ENCODE assay signal across 22 cellular contexts in genomic region chr7:108059526-108059925, GRCh38. TPM values are rescaled to one million over a fixed set of nuclear protein-coding genes. Genes with fewer than 3 reads are reported as not detected.
"Had no signal": no experiment of that assay in that cellular context is flagged by ENCODE, and none has a peak within 500 bp of the region (broad histone marks: within the 10 kb centered on the region; RNA-seq: fewer than 3 reads in every experiment).

No MANE protein-coding gene starts in this region.

- H3K4me1 Mint-ChIP-seq: activated CD4-positive, alpha-beta T cell treated with anti-CD3 and anti-CD28 coated beads, Interleukin-2, amount 10 ng/mL, durations not matched to agents 24 days and 14 days; memory B cell; naive thymus-derived CD4-positive, alpha-beta T cell had no signal

- DNase-seq: activated CD4-positive, alpha-beta T cell treated with anti-CD3 and anti-CD28 coated beads, Interleukin-2, amount 10 ng/mL, durations not matched to agents 24 days and 14 days; activated CD4-positive, CD25-positive, alpha-beta regulatory T cell; activated CD8-positive, alpha-beta T cell treated with anti-CD3 and anti-CD28 coated beads for 36 hours; activated naive CD4-positive, alpha-beta T cell treated with anti-CD3 and anti-CD28 coated beads, Interleukin-2, amount 50 U/mL, for 16 hours; activated T-cell treated with anti-CD3 and anti-CD28 coated beads, Interleukin-2, amount 50 U/mL, for 4 hours; effector memory CD4-positive, alpha-beta T cell; esophagus squamous epithelium; heart left ventricle; kidney glomerular epithelial cell; mucosa of descending colon; naive thymus-derived CD4-positive, alpha-beta T cell; pancreas; stimulated activated CD8-positive, alpha-beta memory T cell treated with anti-CD3 and anti-CD28 coated beads, Interleukin-4, amount 100 ng/mL, for 48 hours; stimulated activated naive CD4-positive, alpha-beta T cell treated with Interleukin-2 at 50 U/mL for 16 hours; substantia nigra; transverse colon had no signal

- H3K36me3 ChIP-seq: esophagus squamous epithelium, gastroesophageal sphincter, heart left ventricle, pancreas, transverse colon, vagina had no signal

- H3K27me3 ChIP-seq: esophagus squamous epithelium, gastroesophageal sphincter, heart left ventricle, pancreas, transverse colon, vagina had no signal

- H3K4me1 ChIP-seq: pancreas, transverse colon, vagina had no signal

- H3K4me3 Mint-ChIP-seq: activated CD4-positive, alpha-beta T cell treated with anti-CD3 and anti-CD28 coated beads, Interleukin-2, amount 10 ng/mL, durations not matched to agents 24 days and 14 days; activated CD8-positive, alpha-beta T cell treated with anti-CD3 and anti-CD28 coated beads for 36 hours; activated T-cell treated with anti-CD3 and anti-CD28 coated beads, Interleukin-2, amount 50 U/mL, for 4 hours; dendritic cell treated with granulocyte-macrophage colony-stimulating factor and Interleukin-4, amounts not matched to agents 40 ng/mL and 50 ng/mL, for 4 days; memory B cell; naive thymus-derived CD4-positive, alpha-beta T cell had no signal

- H3K27ac ChIP-seq: gastroesophageal sphincter, heart left ventricle, pancreas, SK-N-MC, transverse colon, vagina had no signal

- H3K9me3 Mint-ChIP-seq: activated CD4-positive, alpha-beta T cell treated with anti-CD3 and anti-CD28 coated beads, Interleukin-2, amount 10 ng/mL, durations not matched to agents 24 days and 14 days; activated CD8-positive, alpha-beta T cell treated with anti-CD3 and anti-CD28 coated beads for 36 hours; activated T-cell treated with anti-CD3 and anti-CD28 coated beads, Interleukin-2, amount 50 U/mL, for 4 hours; dendritic cell treated with granulocyte-macrophage colony-stimulating factor and Interleukin-4, amounts not matched to agents 40 ng/mL and 50 ng/mL, for 4 days; naive thymus-derived CD4-positive, alpha-beta T cell had no signal

- H3K36me3 Mint-ChIP-seq: memory B cell; naive thymus-derived CD4-positive, alpha-beta T cell had no signal

- H3K4me3 ChIP-seq: esophagus squamous epithelium, gastroesophageal sphincter, heart left ventricle, mucosa of descending colon, pancreas, SK-N-MC, transverse colon, vagina had no signal

- H3K27me3 Mint-ChIP-seq: activated CD8-positive, alpha-beta T cell treated with anti-CD3 and anti-CD28 coated beads for 36 hours had no signal

- H3K27ac Mint-ChIP-seq: activated CD4-positive, alpha-beta T cell treated with anti-CD3 and anti-CD28 coated beads, Interleukin-2, amount 10 ng/mL, durations not matched to agents 24 days and 14 days; activated CD8-positive, alpha-beta T cell treated with anti-CD3 and anti-CD28 coated beads for 36 hours; dendritic cell treated with granulocyte-macrophage colony-stimulating factor and Interleukin-4, amounts not matched to agents 40 ng/mL and 50 ng/mL, for 4 days; memory B cell; naive thymus-derived CD4-positive, alpha-beta T cell had no signal

- ATAC-seq: activated CD8-positive, alpha-beta T cell treated with anti-CD3 and anti-CD28 coated beads for 36 hours; activated T-cell treated with anti-CD3 and anti-CD28 coated beads, Interleukin-2, amount 50 U/mL, for 4 hours; gastroesophageal sphincter; mucosa of descending colon; naive thymus-derived CD4-positive, alpha-beta T cell; pancreas had no signal

- H3K9me3 ChIP-seq: esophagus squamous epithelium, gastroesophageal sphincter, heart left ventricle, mucosa of descending colon, pancreas, transverse colon, vagina had no signal

RNA-seq across cellular contexts. Expression of gene LAMB1, which starts 56.6 kb away (rescaled TPM):
- total RNA-seq: activated CD4-positive, alpha-beta T cell treated with anti-CD3 and anti-CD28 coated beads, Interleukin-2, amount 10 ng/mL, durations not matched to agents 24 days and 14 days; naive thymus-derived CD4-positive, alpha-beta T cell; T-helper 2 cell treated with Interferon-gamma antibody and Interleukin-4, amounts not matched to agents 100 ng/mL and 5 ng/mL, for 36 hours had no signal
